24 cellular contexts compared by ENCODE assay signal in genomic region chr15:62849316-62850129, GRCh38.
DNase-seq lines count a peak whose midpoint lies in the region; ATAC-seq, FAIRE-seq and TF ChIP-seq lines count a peak whose summit lies in the region.
"Had no signal": no experiment of that assay in that cellular context is flagged by ENCODE, and none has a peak within 500 bp of the region (broad histone marks: within the 10 kb centered on the region; RNA-seq: fewer than 3 reads in every experiment).

No MANE protein-coding gene starts in this region.

- FAIRE-seq in A549 (lab: Jason Lieb, UNC), result no peak
- FAIRE-seq: K562, kidney had no signal

- 95% methylated on average over 4 of the region's 4 CpGs for WGBS in A549 (ENCODE audit: missing lambda C conversion rate)
- WGBS in HUES64, result 31% methylated on average over 3 of the region's 4 CpGs
- WGBS in mesodermal cell (ENCODE audit: insufficient coverage in 2 of 2), 2 experiments, result 48 to 67% methylated on average over 1 to 3 of the region's 4 CpGs

- ATAC-seq in A549, result no peak
- no peak for ATAC-seq in naive thymus-derived CD8-positive, alpha-beta T cell
- ATAC-seq: K562, T-cell had no signal

- H3K4me3 ChIP-seq in A549 (no peak overlapping the region), HUES64 (ENCODE audit: low read length) (no peak overlapping the region; the same call in 1 of the 2 replicates), brain microvascular endothelial cell (ENCODE audit: low read depth, low read length) (no peak overlapping the region), mesodermal cell (ENCODE audit: extremely low read depth, insufficient read depth, low read length, poor library complexity, severe bottlenecking) (no peak overlapping the region)
- H3K4me3 ChIP-seq: heart left ventricle, K562, psoas muscle, uterus had no signal

- H3K9ac ChIP-seq in HUES64 (ENCODE audit: low read depth, low read length), result peak overlapping the region; percentile 72

- H3K27ac ChIP-seq in A549 (peak overlapping the region; percentile 91), HUES64 (ENCODE audit: low read depth, low read length) (peak overlapping the region; percentile 100), brain microvascular endothelial cell (peak overlapping the region; percentile 77), mesodermal cell (ENCODE audit: low read depth, low read length, severe bottlenecking) (peak overlapping the region; percentile 99)
- H3K27ac ChIP-seq: psoas muscle, WERI-Rb-1 had no signal

- H3K27ac Mint-ChIP-seq in HFFc6, result no peak overlapping the region
- H3K27ac Mint-ChIP-seq in naive thymus-derived CD8-positive, alpha-beta T cell, result no peak overlapping the region
- H3K27ac Mint-ChIP-seq: CD4-positive, CD25-positive, alpha-beta regulatory T cell had no signal

- DNase-seq in A549 (ENCODE audit: low read depth in 1 of 2, low spot score in 1 of 2) (no peak), brain microvascular endothelial cell (peak; percentile 38), foreskin melanocyte (no peak), HFFc6 (no peak), posterior vena cava (ENCODE audit: low spot score) (no peak)
- DNase-seq in naive thymus-derived CD8-positive, alpha-beta T cell, result no peak
- DNase-seq: activated CD4-positive, alpha-beta T cell treated with anti-CD3 and anti-CD28 coated beads, Interleukin-2, amount 50 U/mL, for 4 hours; activated naive CD4-positive, alpha-beta T cell treated with Interleukin-2 at 50 U/mL for 16 hours; aorta; CD4-positive, CD25-positive, alpha-beta regulatory T cell; DMS53; effector memory CD4-positive, alpha-beta T cell; kidney; NCI-H1930; nephron progenitor cell; NK-92 treated with Interleukin-12 subunit alpha and Interleukin-12 subunit beta, amount 100 ng/mL, for 24 hours; psoas muscle; T-cell; uterus; WERI-Rb-1 had no signal

- no peaks in the 10 kb centered on the region; the same call in 1 of the 2 replicates for H3K27me3 Mint-ChIP-seq in HFFc6 (ENCODE audit: insufficient read depth)
- peaks cover 0 to 31% (median 10%) of the 10 kb centered on the region in 5 donors for H3K27me3 Mint-ChIP-seq in naive thymus-derived CD8-positive, alpha-beta T cell
- H3K27me3 Mint-ChIP-seq: CD4-positive, CD25-positive, alpha-beta regulatory T cell had no signal

- TF ChIP-seq CTCF in A549 (IDR thresholded peaks at IDR 0.05), result no peak
- no peak for TF ChIP-seq CTCF in brain microvascular endothelial cell (IDR thresholded peaks at IDR 0.05; ENCODE audit: low read depth, low read length, missing control alignments)
- TF ChIP-seq CTCF in HFFc6 (IDR thresholded peaks at IDR 0.05), result no peak

- peaks cover 1% of the 10 kb centered on the region for H3K36me3 Mint-ChIP-seq in HFFc6 (ENCODE audit: low read depth)
- H3K36me3 Mint-ChIP-seq in naive thymus-derived CD8-positive, alpha-beta T cell, result no peaks in the 10 kb centered on the region
- H3K36me3 Mint-ChIP-seq: CD4-positive, CD25-positive, alpha-beta regulatory T cell; T-cell had no signal

- in situ Hi-C loops in brain microvascular endothelial cell (cut with HindIII; ENCODE audit: low pct_ligation_motif_present, low sequenced_read_pairs), result no loop called here

- no peak overlapping the region for H3K4me3 Mint-ChIP-seq in HFFc6
- no peak overlapping the region for H3K4me3 Mint-ChIP-seq in naive thymus-derived CD8-positive, alpha-beta T cell
- H3K4me3 Mint-ChIP-seq: CD4-positive, CD25-positive, alpha-beta regulatory T cell; nephron progenitor cell; T-cell had no signal

- no peak for TF ChIP-seq EP300 in A549 (IDR thresholded peaks at IDR 0.05)

- H3K27me3 ChIP-seq in HUES64 (ENCODE audit: insufficient read depth, low read length), result no peaks in the 10 kb centered on the region
- H3K27me3 ChIP-seq in brain microvascular endothelial cell (replicated peaks), result no peaks in the 10 kb centered on the region
- H3K27me3 ChIP-seq: heart left ventricle, uterus had no signal

- H3K36me3 ChIP-seq in HUES64 (ENCODE audit: insufficient read depth, low read length) (no peaks in the 10 kb centered on the region), brain microvascular endothelial cell (replicated peaks) (no peaks in the 10 kb centered on the region), mesodermal cell (ENCODE audit: control insufficient read depth, insufficient read depth, low read length) (no peaks in the 10 kb centered on the region)
- H3K36me3 ChIP-seq: heart left ventricle, uterus, WERI-Rb-1 had no signal

- CTCF ChIA-PET in A549 (lab: Yijun Ruan, JAX), result interaction anchor here (0.5 to 5.9 kb wide), 17 partner anchors 8 to 244 kb away, joined by 3 to 93 read pairs (median 4); partner anchors contain the start of gene TPM1

- H3K4me1 ChIP-seq in A549, result peaks cover 92% of the 10 kb centered on the region
- peaks cover 45% of the 10 kb centered on the region for H3K4me1 ChIP-seq in HUES64 (ENCODE audit: insufficient read depth, low read length)
- peaks cover 81% of the 10 kb centered on the region for H3K4me1 ChIP-seq in mesodermal cell (ENCODE audit: control insufficient read depth, insufficient read depth, low read length, poor library complexity, severe bottlenecking)

- H3K9me3 Mint-ChIP-seq in HFFc6, result no peaks in the 10 kb centered on the region
- no peaks in the 10 kb centered on the region for H3K9me3 Mint-ChIP-seq in naive thymus-derived CD8-positive, alpha-beta T cell
- H3K9me3 Mint-ChIP-seq: CD4-positive, CD25-positive, alpha-beta regulatory T cell; nephron progenitor cell; T-cell had no signal

- intact Hi-C loops in posterior vena cava (cut with DNase I), result loop anchor here in 1 of 2 donors (5.0 kb wide), 2 partner anchors 193 to 243 kb away; partner anchors contain the start of gene TPM1

- no peak for TF ChIP-seq RAD21 in A549 (conservative IDR thresholded peaks at IDR 0.05 in 1 of 2, IDR thresholded peaks at IDR 0.05 in 1 of 2)

- no peak overlapping the region for H3K4me2 ChIP-seq in A549

- TF ChIP-seq POLR2A in A549 (IDR thresholded peaks at IDR 0.05; ENCODE audit: low read length), result no peak

- H3K4me1 Mint-ChIP-seq in HFFc6 (ENCODE audit: low read depth), result peaks cover 87% of the 10 kb centered on the region
- H3K4me1 Mint-ChIP-seq in naive thymus-derived CD8-positive, alpha-beta T cell, result no peaks in the 10 kb centered on the region
- H3K4me1 Mint-ChIP-seq: CD4-positive, CD25-positive, alpha-beta regulatory T cell; T-cell had no signal

- H3K9me3 ChIP-seq in A549 (peaks cover 6% of the 10 kb centered on the region; the same call in 2 of the 3 replicates), HUES64 (ENCODE audit: insufficient read depth, low read depth, low read length) (no peaks in the 10 kb centered on the region), mesodermal cell (ENCODE audit: control insufficient read depth, low read length) (no peaks in the 10 kb centered on the region)
- H3K9me3 ChIP-seq: heart left ventricle, psoas muscle, uterus had no signal

- POLR2A ChIA-PET in A549 (lab: Yijun Ruan, JAX), result interaction anchor here (0.9 to 4.5 kb wide), 4 partner anchors 47 to 199 kb away, joined by 3 to 41 read pairs (median 11); partner anchors contain the start of gene TPM1
- POLR2A ChIA-PET in naive thymus-derived CD8-positive, alpha-beta T cell (lab: Charles Lee), result no interaction called here

TF ChIP-seq in A549, 52 proteins besides CTCF, POLR2A, EP300 and RAD21:
- TF ChIP-seq SREBF2 (IDR thresholded peaks at IDR 0.05) (no peak), CBX8 (IDR thresholded peaks at IDR 0.05) (no peak), FOSB (CRISPR knock-in tag; IDR thresholded peaks at IDR 0.05) (no peak), MAX (IDR thresholded peaks at IDR 0.05) (no peak), KDM5A (IDR thresholded peaks at IDR 0.05) (no peak), BHLHE40 (IDR thresholded peaks at IDR 0.05; ENCODE audit: low read depth, low read length) (no peak)
